20 cellular contexts compared by ENCODE assay signal in the genomic region with DNA sequence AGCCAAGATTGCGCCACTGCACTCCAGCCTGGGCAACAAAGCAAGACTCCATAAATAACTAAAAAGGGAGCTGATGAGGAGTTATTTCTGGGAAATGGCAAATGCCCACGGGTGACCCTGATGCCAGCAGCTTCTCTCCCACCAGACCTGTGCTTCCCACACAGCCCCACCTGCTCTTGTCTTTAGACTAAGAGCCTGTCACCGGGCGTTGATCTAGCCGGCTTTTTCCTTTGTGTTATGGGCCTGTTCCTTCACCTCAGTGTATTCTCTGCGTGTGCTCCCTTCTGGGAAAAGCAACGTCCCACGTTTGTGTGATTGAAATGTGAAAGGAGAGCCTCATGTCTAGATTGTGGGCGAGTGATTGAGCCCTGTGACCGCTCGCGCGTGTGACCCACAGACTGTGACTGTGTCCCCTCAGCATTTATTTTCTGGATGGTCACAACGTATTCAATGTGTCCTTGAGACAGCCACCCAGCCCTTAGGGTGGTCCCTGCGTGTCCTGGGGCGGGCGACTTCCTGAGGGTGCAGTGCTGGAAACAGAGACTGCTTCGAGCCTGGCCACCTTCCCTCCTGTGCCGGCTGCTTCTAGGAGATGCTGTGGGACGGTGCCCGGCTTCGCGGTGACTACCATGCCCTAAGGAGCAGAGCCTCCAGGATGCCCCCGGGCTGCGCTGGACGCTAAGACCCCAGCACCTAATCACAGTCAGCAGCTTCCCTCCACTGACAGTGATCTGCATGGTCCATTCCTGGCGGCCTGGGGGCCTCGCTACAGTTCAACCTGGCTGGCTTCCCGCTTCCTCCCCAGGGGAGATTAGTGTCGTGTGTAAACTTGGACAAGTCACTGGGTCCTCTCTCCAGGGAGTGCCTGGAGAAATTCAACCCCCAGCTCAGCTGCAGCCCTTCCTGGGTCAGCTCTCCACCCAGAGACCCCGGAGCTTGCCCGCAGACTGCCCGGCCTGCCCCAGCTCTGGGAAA.
"Had no signal": no experiment of that assay in that cellular context is flagged by ENCODE, and none has a peak within 500 bp of the region (broad histone marks: within the 10 kb centered on the region; RNA-seq: fewer than 3 reads in every experiment).

No MANE protein-coding gene starts in this region.

- H3K4me1 Mint-ChIP-seq: activated naive CD4-positive, alpha-beta T cell treated with anti-CD3 and anti-CD28 coated beads, Interleukin-2, amount 50 U/mL, for 24 hours had no signal

- H3K9me3 Mint-ChIP-seq: activated naive CD4-positive, alpha-beta T cell treated with anti-CD3 and anti-CD28 coated beads, Interleukin-2, amount 50 U/mL, for 24 hours; activated T-cell treated with anti-CD3 and anti-CD28 coated beads, Interleukin-2, amount 50 U/mL, for 72 hours; dendritic cell treated with granulocyte-macrophage colony-stimulating factor and Interleukin-4, amounts not matched to agents 40 ng/mL and 50 ng/mL, for 4 days; naive B cell had no signal

- H3K27me3 Mint-ChIP-seq: activated naive CD4-positive, alpha-beta T cell treated with anti-CD3 and anti-CD28 coated beads, Interleukin-2, amount 50 U/mL, for 24 hours; dendritic cell treated with granulocyte-macrophage colony-stimulating factor and Interleukin-4, amounts not matched to agents 40 ng/mL and 50 ng/mL, for 4 days; naive B cell had no signal

- H3K27ac ChIP-seq: neutrophil, tibial nerve had no signal

- H3K36me3 ChIP-seq: neutrophil had no signal

- FAIRE-seq: astrocyte, bronchial epithelial cell, urothelium cell line had no signal

- DNase-seq: activated CD4-positive, CD25-positive, alpha-beta regulatory T cell treated with anti-CD3 and anti-CD28 coated beads, Interleukin-2, amount 50 U/mL, for 72 hours; activated gamma-delta T cell; activated T-cell treated with anti-CD3 and anti-CD28 coated beads, Interleukin-2, amount 50 U/mL, for 72 hours; effector memory CD4-positive, alpha-beta T cell; hippocampal formation; islet precursor cell; mammary epithelial cell; naive B cell; stimulated activated CD4-positive, alpha-beta T cell treated with anti-CD3 and anti-CD28 coated beads, Interleukin-12 subunit alpha, Interleukin-12 subunit beta, amount 100 ng/mL, for 4 hours; stimulated activated CD4-positive, alpha-beta T cell treated with anti-CD3 and anti-CD28 coated beads, Interleukin-2, amount 100 ng/mL, for 24 hours; stimulated activated naive CD8-positive, alpha-beta T cell treated with anti-CD3 and anti-CD28 coated beads, Interleukin-15, Interleukin-2, amounts not matched to agents 100 U/mL and 50 U/mL, for 24 hours; substantia nigra had no signal

- H3K4me3 ChIP-seq: tibial nerve had no signal

- H3K27me3 ChIP-seq: neutrophil, tibial nerve had no signal

- H3K27ac Mint-ChIP-seq: activated naive CD4-positive, alpha-beta T cell treated with anti-CD3 and anti-CD28 coated beads, Interleukin-2, amount 50 U/mL, for 24 hours; activated T-cell treated with anti-CD3 and anti-CD28 coated beads, Interleukin-2, amount 50 U/mL, for 72 hours; dendritic cell treated with granulocyte-macrophage colony-stimulating factor and Interleukin-4, amounts not matched to agents 40 ng/mL and 50 ng/mL, for 4 days had no signal

- H3K4me3 Mint-ChIP-seq: activated naive CD4-positive, alpha-beta T cell treated with anti-CD3 and anti-CD28 coated beads, Interleukin-2, amount 50 U/mL, for 24 hours; activated T-cell treated with anti-CD3 and anti-CD28 coated beads, Interleukin-2, amount 50 U/mL, for 72 hours; dendritic cell treated with granulocyte-macrophage colony-stimulating factor and Interleukin-4, amounts not matched to agents 40 ng/mL and 50 ng/mL, for 4 days; naive B cell had no signal

- H3K9me3 ChIP-seq: neutrophil, tibial nerve had no signal

- ATAC-seq: activated T-cell treated with anti-CD3 and anti-CD28 coated beads, Interleukin-2, amount 50 U/mL, for 72 hours; left lobe of liver; stimulated activated naive CD8-positive, alpha-beta T cell treated with anti-CD3 and anti-CD28 coated beads, Interleukin-15, Interleukin-2, amounts not matched to agents 100 U/mL and 50 U/mL, for 24 hours had no signal

- H3K36me3 Mint-ChIP-seq: activated naive CD4-positive, alpha-beta T cell treated with anti-CD3 and anti-CD28 coated beads, Interleukin-2, amount 50 U/mL, for 24 hours; naive B cell had no signal
